ENCODE assay signal across 1 cellular context in the genomic region with DNA sequence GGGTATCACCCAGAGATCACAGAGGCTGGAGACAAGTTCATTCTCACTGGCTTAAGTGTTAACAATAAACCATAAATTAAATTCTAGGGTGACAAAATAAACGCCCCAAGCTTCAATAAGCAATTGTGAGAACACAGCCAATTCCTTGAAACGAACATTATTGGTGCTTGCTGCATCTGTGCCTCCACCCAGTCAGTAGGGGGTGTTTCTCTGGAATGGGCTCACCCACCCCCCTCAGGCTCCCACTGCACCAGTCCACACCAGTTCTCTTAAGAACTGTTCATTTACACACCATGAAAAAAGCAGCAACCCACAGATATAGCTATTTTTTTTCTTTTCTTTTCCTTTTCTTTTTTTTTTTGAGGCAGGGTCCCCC.
TF ChIP-seq lines count a peak whose summit lies in the region.

No MANE protein-coding gene starts in this region.

TF ChIP-seq in IMR-90, 13 proteins besides CTCF, POLR2A, EP300 and RAD21:
- TF ChIP-seq MAZ (IDR thresholded peaks at IDR 0.05; ENCODE audit: borderline replicate concordance, low read depth, low read length) (no peak), NFE2L2 (IDR thresholded peaks at IDR 0.05; ENCODE audit: low read depth, low read length) (no peak), RCOR1 (IDR thresholded peaks at IDR 0.05; ENCODE audit: insufficient replicate concordance, low read length) (no peak), CEBPB (IDR thresholded peaks at IDR 0.05; ENCODE audit: low read depth, low read length) (no peak), SMC3 (IDR thresholded peaks at IDR 0.05; ENCODE audit: low read depth, low read length) (no peak), FOS (IDR thresholded peaks at IDR 0.05; ENCODE audit: low read depth, low read length) (no peak)
